In the genomic region with DNA sequence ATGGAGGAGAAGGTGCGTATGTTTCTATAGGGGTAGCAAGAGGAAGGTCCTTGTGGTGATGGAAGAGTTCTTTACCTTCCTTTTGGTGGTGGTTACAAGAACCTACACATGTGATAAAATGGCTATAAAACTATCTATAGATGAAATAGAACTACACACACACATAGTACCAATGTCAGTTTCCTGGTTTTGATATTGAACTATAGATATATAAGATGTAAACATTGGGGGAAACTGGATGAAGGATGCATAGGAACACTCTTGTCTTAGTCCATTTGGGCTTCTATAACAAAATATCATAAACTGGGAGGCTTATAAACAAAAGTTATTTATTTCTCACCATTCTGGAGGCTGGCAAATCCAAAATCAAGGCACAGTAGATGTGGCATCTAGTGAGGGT, we compare ENCODE assay signal across 25 cellular contexts.
"Had no signal": no experiment of that assay in that cellular context is flagged by ENCODE, and none has a peak within 500 bp of the region (broad histone marks: within the 10 kb centered on the region; RNA-seq: fewer than 3 reads in every experiment).

No MANE protein-coding gene starts in this region.

- H3K4me1 Mint-ChIP-seq: endodermal cell had no signal

- H3K27me3 Mint-ChIP-seq: dendritic cell treated with granulocyte-macrophage colony-stimulating factor and Interleukin-4, amounts not matched to agents 40 ng/mL and 50 ng/mL, for 4 days had no signal

- H3K27ac Mint-ChIP-seq: dendritic cell treated with granulocyte-macrophage colony-stimulating factor and Interleukin-4, amounts not matched to agents 40 ng/mL and 50 ng/mL, for 4 days; effector memory CD8-positive, alpha-beta T cell; endodermal cell had no signal

- H3K9me3 Mint-ChIP-seq: dendritic cell treated with granulocyte-macrophage colony-stimulating factor and Interleukin-4, amounts not matched to agents 40 ng/mL and 50 ng/mL, for 4 days; effector memory CD8-positive, alpha-beta T cell; endodermal cell had no signal

- H3K9me3 ChIP-seq: colonic mucosa, esophagus muscularis mucosa, esophagus squamous epithelium, gastrocnemius medialis, gastroesophageal sphincter, heart left ventricle, heart right ventricle had no signal

- H3K4me3 ChIP-seq: colonic mucosa, coronary artery, dorsolateral prefrontal cortex, esophagus muscularis mucosa, esophagus squamous epithelium, gastrocnemius medialis, gastroesophageal sphincter, heart left ventricle, heart right ventricle, hepatocyte had no signal

- H3K4me1 ChIP-seq: colonic mucosa, esophagus muscularis mucosa, esophagus squamous epithelium, foreskin keratinocyte, gastrocnemius medialis, gastroesophageal sphincter, heart left ventricle, heart right ventricle had no signal

- H3K27ac ChIP-seq: colonic mucosa, coronary artery, dorsolateral prefrontal cortex, epithelial cell of prostate, esophagus muscularis mucosa, esophagus squamous epithelium, foreskin keratinocyte, gastrocnemius medialis, gastroesophageal sphincter, heart left ventricle, heart right ventricle, hepatocyte had no signal

- H3K36me3 ChIP-seq: colonic mucosa, esophagus muscularis mucosa, esophagus squamous epithelium, gastrocnemius medialis, gastroesophageal sphincter, heart left ventricle, heart right ventricle had no signal

- H3K4me3 Mint-ChIP-seq: dendritic cell treated with granulocyte-macrophage colony-stimulating factor and Interleukin-4, amounts not matched to agents 40 ng/mL and 50 ng/mL, for 4 days; effector memory CD8-positive, alpha-beta T cell; endodermal cell had no signal

- DNase-seq: colonic mucosa; cortex of kidney; dermis blood vessel endothelial cell; dorsolateral prefrontal cortex; effector CD4-positive, alpha-beta T cell; effector CD8-positive, alpha-beta T cell; effector memory CD4-positive, alpha-beta T cell; effector memory CD8-positive, alpha-beta T cell; endodermal cell; erythroblast; esophagus squamous epithelium; foreskin fibroblast; foreskin keratinocyte; foreskin melanocyte; gastrocnemius medialis; glutamatergic neuron; head of caudate nucleus; heart left ventricle; heart right ventricle had no signal
